3 cellular contexts compared by ENCODE assay signal in genomic region chr18:1446765-1447164, GRCh38.
TF ChIP-seq lines count a peak whose summit lies in the region.

No MANE protein-coding gene starts in this region.

TF ChIP-seq in HepG2, 621 proteins besides CTCF, POLR2A, EP300 and RAD21:
- TF ChIP-seq MAFK (conservative IDR thresholded peaks at IDR 0.05 in 1 of 2, IDR thresholded peaks at IDR 0.05 in 1 of 2; ENCODE audit: low read length in 2 of 2) (peak; percentile 54 to 65), MAFF (IDR thresholded peaks at IDR 0.05; ENCODE audit: low read depth, low read length) (peak; percentile 51; the same call in 1 of the 2 replicates), ZNF800 (CRISPR knock-in tag; IDR thresholded peaks at IDR 0.05) (no peak), MAX (IDR thresholded peaks at IDR 0.05) (no peak)
TF ChIP-seq in HepG2: peak in this region for 2.

TF ChIP-seq in A549, 52 proteins besides CTCF, POLR2A, EP300 and RAD21:
- no peak for TF ChIP-seq SMC3 (IDR thresholded peaks at IDR 0.05)
- TF ChIP-seq CBX2 (IDR thresholded peaks at IDR 0.05; ENCODE audit: borderline replicate concordance, low read depth), result no peak
- TF ChIP-seq MAFK (IDR thresholded peaks at IDR 0.05; ENCODE audit: partially characterized antibody), result peak; percentile 30

TF ChIP-seq in K562, 482 proteins besides CTCF, POLR2A, EP300 and RAD21:
- TF ChIP-seq C11orf30 (IDR thresholded peaks at IDR 0.05; ENCODE audit: low read depth), result peak; percentile 63
- TF ChIP-seq U2AF1 (optimal IDR thresholded peaks at IDR 0.05; ENCODE audit: low read depth, low read length), result no peak
- TF ChIP-seq MAFG (tag; conservative IDR thresholded peaks at IDR 0.05), result peak; percentile 32; the same call in 1 of the 2 replicates
- TF ChIP-seq ZNF316 (IDR thresholded peaks at IDR 0.05), result peak; percentile 81
- no peak for TF ChIP-seq XRCC5 (IDR thresholded peaks at IDR 0.05; ENCODE audit: low read depth, low read length)
